14 cellular contexts compared by ENCODE assay signal in genomic region chr2:239763433-239764097, GRCh38.
DNase-seq lines count a peak whose midpoint lies in the region; ATAC-seq and TF ChIP-seq lines count a peak whose summit lies in the region.
"Had no signal": no experiment of that assay in that cellular context is flagged by ENCODE, and none has a peak within 500 bp of the region (broad histone marks: within the 10 kb centered on the region; RNA-seq: fewer than 3 reads in every experiment).

No MANE protein-coding gene starts in this region.

- H3K36me3 ChIP-seq in A673 (ENCODE audit: insufficient read depth, low read length, poor library complexity, severe bottlenecking) (no peaks in the 10 kb centered on the region), right lobe of liver (no peaks in the 10 kb centered on the region)
- H3K36me3 ChIP-seq: esophagus squamous epithelium, HAP-1 had no signal

- 0 out of 2 replicates have a peak, but pooled peaks have one; percentile 28 for TF ChIP-seq CTCF in A673 (conservative IDR thresholded peaks at IDR 0.05; ENCODE audit: low read depth, low read length)
- TF ChIP-seq CTCF in VCaP (conservative IDR thresholded peaks at IDR 0.05) = peak; percentile 43
- no peak for TF ChIP-seq CTCF in right lobe of liver (IDR thresholded peaks at IDR 0.05)

- CTCF ChIA-PET in A673 (lab: Charles Lee) = no interaction called here

- no peaks in the 10 kb centered on the region for H3K4me1 ChIP-seq in A673 (ENCODE audit: insufficient read depth, low read length, poor library complexity, severe bottlenecking)
- H3K4me1 ChIP-seq in right lobe of liver = no peaks in the 10 kb centered on the region
- H3K4me1 ChIP-seq: HAP-1 had no signal

- H3K4me3 ChIP-seq in A673 (ENCODE audit: low read depth, low read length, poor library complexity, severe bottlenecking) (no peak overlapping the region), right lobe of liver (no peak overlapping the region)
- H3K4me3 ChIP-seq: esophagus squamous epithelium, HAP-1 had no signal

- intact Hi-C loops in A673 (cut with micrococcal nuclease; ENCODE audit: unreplicated experiment) (no loop called here), right lobe of liver (cut with DNase I) (no loop called here)

- WGBS in right lobe of liver (ENCODE audit: insufficient coverage, low coverage, low lambda C conversion rate, missing lambda C conversion rate) = 66% methylated on average over 8 of the region's 13 CpGs

- no peak for TF ChIP-seq POLR2A in right lobe of liver (IDR thresholded peaks at IDR 0.05)

- H3K27ac ChIP-seq in A673 (ENCODE audit: low read depth, low read length, poor library complexity, severe bottlenecking) = no peak overlapping the region
- H3K27ac ChIP-seq in VCaP = no peak overlapping the region
- no peak overlapping the region for H3K27ac ChIP-seq in right lobe of liver
- H3K27ac ChIP-seq: esophagus squamous epithelium had no signal

- ATAC-seq in right lobe of liver (no peak), GM21529 (IDR thresholded peaks at IDR 0.05; ENCODE audit: unreplicated experiment) (no peak)

- no TSS peak for BruUV-seq in A673 (replicated peaks; lab: Mats Ljungman, UMichigan)

- H3K27me3 ChIP-seq in A673 (replicated peaks; ENCODE audit: insufficient read depth, low read depth, low read length, poor library complexity) (no peaks in the 10 kb centered on the region), right lobe of liver (no peaks in the 10 kb centered on the region)

- H3K9me3 ChIP-seq in A673 (ENCODE audit: low read depth, low read length, poor library complexity, severe bottlenecking) = no peaks in the 10 kb centered on the region
- H3K9me3 ChIP-seq in right lobe of liver = no peaks in the 10 kb centered on the region
- H3K9me3 ChIP-seq: HAP-1 had no signal

- POLR2A ChIA-PET in A673 (lab: Charles Lee; ENCODE audit: low non-redundant PET) = no interaction called here

- no peak for DNase-seq in A673 (ENCODE audit: low spot score)
- peak; percentile 39 for DNase-seq in ELF-1 (ENCODE audit: low read depth, low spot score)
- peak in 2 of 3 donors; percentile 14 to 33 for DNase-seq in right lobe of liver
- DNase-seq in central memory CD4-positive, alpha-beta T cell = no peak
- DNase-seq in DMS53 (lab: John Stamatoyannopoulos, UW) = no peak
- no peak for DNase-seq in A172 (ENCODE audit: low spot score)
- DNase-seq: cortex of kidney; EL; esophagus squamous epithelium; NCI-H1048; stimulated activated CD4-positive, alpha-beta T cell treated with anti-CD3 and anti-CD28 coated beads, Interleukin-1b, Interleukin-23, amount 100 ng/mL, for 48 hours had no signal

Comparison
In these comparisons a context has a peak if more than half of its experiments do, and no peak if none do; other contexts are left out.
1. DNase-seq: peak in ELF-1 (single experiment) and right lobe of liver (2 of 3); none in A673 (single experiment), central memory CD4-positive, alpha-beta T cell (single experiment), DMS53 (single experiment) and A172 (single experiment).
2. CTCF ChIP-seq: peak in A673 (single experiment) and VCaP (single experiment); none in right lobe of liver (0 of 4).